In genomic region chr11:70544067-70544773, GRCh38 we compare ENCODE assay signal across 18 cellular contexts.
DNase-seq lines count a peak whose midpoint lies in the region; FAIRE-seq and TF ChIP-seq lines count a peak whose summit lies in the region.
"Had no signal": no experiment of that assay in that cellular context is flagged by ENCODE, and none has a peak within 500 bp of the region (broad histone marks: within the 10 kb centered on the region; RNA-seq: fewer than 3 reads in every experiment).

No MANE protein-coding gene starts in this region.

- H3K27me3 ChIP-seq in NT2/D1 (ENCODE audit: insufficient read depth, insufficient read length) (no peaks in the 10 kb centered on the region), H1 (replicated peaks in 1 of 4; ENCODE audit: control insufficient read depth in 3 of 4, extremely low read depth in 1 of 4, insufficient read depth in 3 of 4, low read length in 3 of 4) (no peaks in the 10 kb centered on the region), neuronal stem cell (ENCODE audit: control insufficient read depth in 3 of 3, insufficient read depth in 3 of 3, low read depth in 1 of 3, low read length in 3 of 3) (no peaks in the 10 kb centered on the region), spleen (replicated peaks in 1 of 7) (peaks cover 0 to 20% (median 0%) of the 10 kb centered on the region in 7 donors)
- H3K27me3 ChIP-seq: BE2C, Peyer's patch had no signal

- no peak overlapping the region for H3K14ac ChIP-seq in H1 (ENCODE audit: insufficient read length)
- peak overlapping the region; percentile 25 for H3K14ac ChIP-seq in neuronal stem cell (ENCODE audit: low read length)

- no peak for TF ChIP-seq EP300 in H1 (IDR thresholded peaks at IDR 0.05; ENCODE audit: borderline replicate concordance in 1 of 2, low read depth in 2 of 2, low read length in 2 of 2)

- H2AK5ac ChIP-seq in H1 (ENCODE audit: low read depth, low read length) (no peak overlapping the region; the same call in 1 of the 2 replicates), neuronal stem cell (ENCODE audit: low read depth, low read length) (peak overlapping the region; percentile 98)

- FAIRE-seq in H1 (lab: Jason Lieb, UNC), result no peak

- intact Hi-C loops in spleen (cut with DNase I; ENCODE audit: low total_unique reads), result no loop called here

- H2BK20ac ChIP-seq in H1 (ENCODE audit: low read length), result no peak overlapping the region

- no peak for TF ChIP-seq RAD21 in H1 (IDR thresholded peaks at IDR 0.05 in 1 of 2, conservative IDR thresholded peaks at IDR 0.05 in 1 of 2; ENCODE audit: low read depth in 2 of 2, low read length in 2 of 2)

- H2BK5ac ChIP-seq in H1 (ENCODE audit: low read depth, low read length), result peak overlapping the region; percentile 84; the same call in 1 of the 2 replicates
- H2BK5ac ChIP-seq in neuronal stem cell (ENCODE audit: low read length), result peak overlapping the region; percentile 69

- H4K91ac ChIP-seq in H1 (replicated peaks; ENCODE audit: insufficient read length, low read length) (peak overlapping the region; percentile 76), neuronal stem cell (ENCODE audit: low read depth, low read length, poor library complexity) (peak overlapping the region; percentile 85)

- H3K27ac ChIP-seq in H1 (ENCODE audit: low read depth, low read length) (no peak overlapping the region), neuronal stem cell (replicated peaks; ENCODE audit: low read length) (no peak overlapping the region), spleen (no peak overlapping the region)
- H3K27ac ChIP-seq: HL-60, Peyer's patch had no signal

- POLR2A ChIA-PET in H1 (lab: Charles Lee; ENCODE audit: partially characterized antibody), result interaction anchor here (0.8 to 1.9 kb wide), 3 partner anchors 20 to 89 kb away, joined by 3 to 5 read pairs (median 3); no protein-coding TSS in a partner anchor

- WGBS in H1 (ENCODE audit: extremely low coverage in 1 of 2, insufficient coverage in 1 of 2, insufficient read length in 1 of 2, insufficient replicate concordance in 2 of 2, low coverage in 1 of 2, low lambda C conversion rate in 2 of 2, missing lambda C conversion rate in 1 of 2), 2 experiments, result 92% methylated on average over 17 of the region's 17 CpGs; no CpG with 5 or more reads in 1 of the 2 experiments
- no CpG with 5 or more reads among the region's 17 CpGs for WGBS in neuronal stem cell (ENCODE audit: extremely low coverage in 2 of 2, insufficient read length in 2 of 2, insufficient replicate concordance in 1 of 2), 2 donors
- 81 to 92% (median 85%) methylated on average over 13 to 17 of the region's 17 CpGs for WGBS in spleen, 5 donors

- 0 out of 2 replicates have a peak overlapping the region, but pooled peaks have one; percentile 18 for H2BK15ac ChIP-seq in H1 (ENCODE audit: low read length)
- peak overlapping the region; percentile 94 for H2BK15ac ChIP-seq in neuronal stem cell (ENCODE audit: low read length)

- H3K4me3 ChIP-seq in NT2/D1 (ENCODE audit: insufficient read length, low read depth) (no peak overlapping the region), H1 (ENCODE audit: extremely low read depth in 1 of 4, insufficient read depth in 2 of 4, low read depth in 3 of 4, low read length in 4 of 4) (no peak overlapping the region), neuronal stem cell (ENCODE audit: low read length in 2 of 2) (peak overlapping the region in 1 of 2 donors; percentile 27), spleen (no peak overlapping the region)
- H3K4me3 ChIP-seq: HAP-1, Peyer's patch had no signal

- H3K18ac ChIP-seq in H1 (ENCODE audit: extremely low read depth, low read length) (0 out of 2 replicates have a peak overlapping the region, but pooled peaks have one; percentile 4), neuronal stem cell (ENCODE audit: low read length) (peak overlapping the region; percentile 98)

- DNase-seq in NT2/D1 (ENCODE audit: low read depth, low spot score) (no peak), H1 (ENCODE audit: low read depth in 1 of 2, low spot score in 2 of 2) (no peak), neuronal stem cell (ENCODE audit: low spot score) (no peak), spleen (peak; percentile 36), ecto neural progenitor cell (ENCODE audit: low spot score) (no peak), NCI-H2107 (lab: John Stamatoyannopoulos, UW) (no peak)
- DNase-seq in stimulated activated naive CD4-positive, alpha-beta T cell treated with Interleukin-2 at 50 U/mL for 16 hours (lab: John Stamatoyannopoulos, UW), result no peak
- DNase-seq: BE2C, DMS79 treated with DMSO at 0.1 percent for 48 hours, MV-4-11, NCI-H1105 treated with DMSO at 0.1 percent for 48 hours, NCI-H1694, NCI-H2081, NCI-H2171 treated with DMSO at 0.1 percent for 48 hours, NCI-H524 treated with DMSO at 0.1 percent for 48 hours, Peyer's patch had no signal

- H4K5ac ChIP-seq in H1 (ENCODE audit: insufficient read length, low read depth, low read length), result no peak overlapping the region

- peaks cover 4 to 7% of the 10 kb centered on the region in 2 experiments for H4K20me1 ChIP-seq in H1 (replicated peaks in 1 of 2; ENCODE audit: control insufficient read depth in 1 of 2, insufficient read depth in 2 of 2, low read length in 2 of 2)

- H3K23me2 ChIP-seq in H1 (ENCODE audit: low read depth, low read length), result no peaks in the 10 kb centered on the region

- H3K4me2 ChIP-seq in H1 (ENCODE audit: insufficient read depth in 1 of 2, low read depth in 2 of 2, low read length in 2 of 2) (no peak overlapping the region), neuronal stem cell (ENCODE audit: insufficient read depth, low read length, poor library complexity, severe bottlenecking) (no peak overlapping the region)

- H3K79me1 ChIP-seq in H1 (ENCODE audit: low read depth, low read length) (peaks cover 6% of the 10 kb centered on the region; the same call in 1 of the 2 replicates), neuronal stem cell (ENCODE audit: low read depth, low read length) (peaks cover 3% of the 10 kb centered on the region)

- H2BK12ac ChIP-seq in H1 (ENCODE audit: low read depth, low read length) (no peak overlapping the region), neuronal stem cell (ENCODE audit: low read length) (peak overlapping the region; percentile 95)

- H3K23ac ChIP-seq in H1 (ENCODE audit: insufficient read length), result no peak overlapping the region
- H3K23ac ChIP-seq in neuronal stem cell (ENCODE audit: low read depth, low read length, poor library complexity), result peak overlapping the region; percentile 57

- H3K9ac ChIP-seq in NT2/D1 (ENCODE audit: insufficient read length, low read depth) (peak overlapping the region; percentile 74), H1 (replicated peaks in 1 of 4; ENCODE audit: extremely low read depth in 1 of 4, low read depth in 3 of 4, low read length in 3 of 4) (no peak overlapping the region), neuronal stem cell (ENCODE audit: low read depth, low read length, poor library complexity) (peak overlapping the region; percentile 65)

- TF ChIP-seq POLR2A in H1 (IDR thresholded peaks at IDR 0.05; ENCODE audit: control extremely low read depth in 1 of 2, low read depth in 2 of 2, low read length in 2 of 2) (no peak), spleen (IDR thresholded peaks at IDR 0.05) (no peak)

- H2AFZ ChIP-seq in H1 (ENCODE audit: low read length) (no peak overlapping the region), neuronal stem cell (ENCODE audit: low read length) (no peak overlapping the region)

- H2BK120ac ChIP-seq in H1 (replicated peaks; ENCODE audit: low read depth, low read length) (no peak overlapping the region), neuronal stem cell (ENCODE audit: low read depth, low read length) (peak overlapping the region; percentile 84)

- H3K4me1 ChIP-seq in NT2/D1 (ENCODE audit: insufficient read depth, insufficient read length) (peaks cover 25% of the 10 kb centered on the region), H1 (replicated peaks in 1 of 4; ENCODE audit: control insufficient read depth in 3 of 4, insufficient read depth in 4 of 4, low read length in 3 of 4) (peaks cover 0 to 21% (median 16%) of the 10 kb centered on the region in 4 experiments; a peak in 6 of 7 replicates), neuronal stem cell (ENCODE audit: control insufficient read depth in 2 of 2, insufficient read depth in 1 of 2, low read depth in 1 of 2, low read length in 2 of 2) (peaks cover 14 to 25% of the 10 kb centered on the region in 2 donors), spleen (peaks cover 0 to 9% (median 0%) of the 10 kb centered on the region in 6 donors)
- H3K4me1 ChIP-seq: HAP-1, Peyer's patch had no signal

- CTCF ChIA-PET in H1 (lab: Charles Lee; ENCODE audit: partially characterized antibody), result interaction anchor here (0.6 to 1.6 kb wide), 5 partner anchors 12 to 110 kb away, joined by 3 to 11 read pairs (median 3); no protein-coding TSS in a partner anchor

- H3K4ac ChIP-seq in H1 (replicated peaks; ENCODE audit: insufficient read length, low read depth, low read length), result no peak overlapping the region
- H3K4ac ChIP-seq in neuronal stem cell (ENCODE audit: low read length), result peak overlapping the region; percentile 19

- H3K9me3 ChIP-seq in NT2/D1 (ENCODE audit: insufficient read depth, low read length) (no peaks in the 10 kb centered on the region), H1 (ENCODE audit: insufficient read depth in 2 of 2, low read depth in 1 of 2, low read length in 1 of 2) (no peaks in the 10 kb centered on the region; a peak in 1 of 4 replicates), neuronal stem cell (replicated peaks in 1 of 2; ENCODE audit: control insufficient read depth in 2 of 2, insufficient read depth in 1 of 2, low read depth in 1 of 2, low read length in 2 of 2) (peaks cover 0 to 4% of the 10 kb centered on the region in 2 donors), spleen (peaks cover 0 to 8% (median 0%) of the 10 kb centered on the region in 8 donors)
- H3K9me3 ChIP-seq: BE2C, HAP-1 had no signal

- no peaks in the 10 kb centered on the region for H3K79me2 ChIP-seq in H1 (ENCODE audit: control insufficient read depth in 1 of 2, insufficient read depth in 2 of 2, low read length in 2 of 2)

- H4K8ac ChIP-seq in H1 (ENCODE audit: extremely low read depth, insufficient read depth, low read length) (no peak overlapping the region; the same call in 1 of the 2 replicates), neuronal stem cell (ENCODE audit: low read depth, low read length) (no peak overlapping the region)

- H3K36me3 ChIP-seq in NT2/D1 (ENCODE audit: insufficient read depth, insufficient read length, low read length) (no peaks in the 10 kb centered on the region), H1 (ENCODE audit: control insufficient read depth in 2 of 4, insufficient read depth in 4 of 4, low read length in 3 of 4) (no peaks in the 10 kb centered on the region), neuronal stem cell (replicated peaks in 1 of 2; ENCODE audit: control insufficient read depth in 2 of 2, insufficient read depth in 2 of 2, low read length in 2 of 2) (no peaks in the 10 kb centered on the region), spleen (no peaks in the 10 kb centered on the region)
- H3K36me3 ChIP-seq: BE2C, HAP-1, Peyer's patch had no signal

- H3K56ac ChIP-seq in H1 (replicated peaks; ENCODE audit: insufficient read length, low read depth, low read length), result no peak overlapping the region

- TF ChIP-seq CTCF in H1 (IDR thresholded peaks at IDR 0.05; ENCODE audit: control extremely low read depth in 1 of 3, insufficient read depth in 1 of 3, low read depth in 1 of 3, low read length in 3 of 3) (no peak), spleen (IDR thresholded peaks at IDR 0.05 in 8 of 11, conservative IDR thresholded peaks at IDR 0.05 in 3 of 11) (no peak)

TF ChIP-seq in H1, 55 proteins besides CTCF, POLR2A, EP300 and RAD21 (continues in another document):
- TF ChIP-seq SRF (IDR thresholded peaks at IDR 0.05; ENCODE audit: low read depth, low read length), result no peak

Comparison
In these comparisons a context has a peak if more than half of its experiments do, and no peak if none do; other contexts are left out.
1. H3K9ac ChIP-seq: peak in NT2/D1 (single experiment) and neuronal stem cell (single experiment); none in H1 (0 of 4).